In the genomic region with DNA sequence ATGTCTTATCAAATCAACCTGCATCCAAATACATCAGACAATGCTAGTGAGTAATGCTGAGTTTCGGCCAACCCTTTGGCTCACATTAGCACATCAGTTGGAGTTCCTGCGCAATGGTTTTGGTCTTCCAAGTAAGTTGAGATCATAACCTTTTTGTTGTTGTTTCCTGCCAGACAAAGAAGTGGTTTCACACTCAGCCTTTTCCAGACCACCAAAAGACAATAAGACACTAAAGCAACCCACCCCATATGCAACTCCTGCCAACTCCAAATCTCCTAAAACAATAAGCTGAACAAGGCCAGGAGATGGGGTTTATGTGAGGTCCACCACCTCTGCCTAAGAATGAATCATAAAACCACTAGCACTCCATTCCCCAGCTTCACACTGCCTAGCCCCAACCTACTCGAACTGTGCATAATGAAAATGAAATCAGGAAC, we compare ENCODE assay signal across 14 cellular contexts.
DNase-seq lines count a peak whose midpoint lies in the region; ATAC-seq and TF ChIP-seq lines count a peak whose summit lies in the region.
"Had no signal": no experiment of that assay in that cellular context is flagged by ENCODE, and none has a peak within 500 bp of the region (broad histone marks: within the 10 kb centered on the region; RNA-seq: fewer than 3 reads in every experiment).

No MANE protein-coding gene starts in this region.

- no peak overlapping the region for H3K27ac ChIP-seq in CD4-positive, alpha-beta T cell (ENCODE audit: low read depth, low read length)
- H3K27ac ChIP-seq: left ventricle myocardium inferior, suprapubic skin had no signal

- no peak overlapping the region for H3K4me3 ChIP-seq in astrocyte of the spinal cord (ENCODE audit: low read depth, low read length)
- H3K4me3 ChIP-seq: left ventricle myocardium inferior, suprapubic skin had no signal

- DNase-seq in activated T-cell treated with anti-CD3 and anti-CD28 coated beads, Interleukin-2, amount 50 U/mL, for 72 hours, result peak in 1 of 2 donors; percentile 11
- DNase-seq in activated T-cell treated with anti-CD3 and anti-CD28 coated beads, Interleukin-2, amount 50 U/mL, for 4 hours, result no peak
- peak; percentile 96 for DNase-seq in astrocyte of the spinal cord (ENCODE audit: low read depth, low spot score)
- no peak for DNase-seq in stimulated activated effector memory CD8-positive, alpha-beta T cell treated with anti-CD3 and anti-CD28 coated beads, Interleukin-12 subunit alpha, Interleukin-12 subunit beta, amount 100 ng/mL, for 72 hours (ENCODE audit: low spot score in 2 of 2)
- DNase-seq in LoVo (ENCODE audit: low spot score), result no peak
- DNase-seq in CD4-positive, alpha-beta T cell, result no peak
- no peak for DNase-seq in NCI-H1092 treated with DMSO at 0.1 percent for 48 hours (lab: John Stamatoyannopoulos, UW)
- DNase-seq: amniotic stem cell; EL; left ventricle myocardium inferior; stimulated activated CD4-positive, alpha-beta T cell treated with anti-CD3 and anti-CD28 coated beads, Interleukin-4, amount 100 ng/mL, for 1 hour had no signal

- no peaks in the 10 kb centered on the region for H3K36me3 Mint-ChIP-seq in activated T-cell treated with anti-CD3 and anti-CD28 coated beads, Interleukin-2, amount 50 U/mL, for 72 hours (ENCODE audit: insufficient read depth in 2 of 2)
- no peaks in the 10 kb centered on the region for H3K36me3 Mint-ChIP-seq in activated T-cell treated with anti-CD3 and anti-CD28 coated beads, Interleukin-2, amount 50 U/mL, for 4 hours (ENCODE audit: insufficient read depth)
- no peaks in the 10 kb centered on the region for H3K36me3 Mint-ChIP-seq in stimulated activated effector memory CD8-positive, alpha-beta T cell treated with anti-CD3 and anti-CD28 coated beads, Interleukin-12 subunit alpha, Interleukin-12 subunit beta, amount 100 ng/mL, for 72 hours
- no peaks in the 10 kb centered on the region for H3K36me3 Mint-ChIP-seq in CD4-positive, alpha-beta T cell (ENCODE audit: low read depth)
- H3K36me3 Mint-ChIP-seq: IgD-negative memory B cell had no signal

- ATAC-seq in activated T-cell treated with anti-CD3 and anti-CD28 coated beads, Interleukin-2, amount 50 U/mL, for 72 hours (replicated peaks in 1 of 2), result peak; percentile 84 to 89
- ATAC-seq in activated T-cell treated with anti-CD3 and anti-CD28 coated beads, Interleukin-2, amount 50 U/mL, for 4 hours, result no peak
- peak; percentile 39 for ATAC-seq in HG03469 (IDR thresholded peaks at IDR 0.05; ENCODE audit: unreplicated experiment)
- ATAC-seq in stimulated activated effector memory CD8-positive, alpha-beta T cell treated with anti-CD3 and anti-CD28 coated beads, Interleukin-12 subunit alpha, Interleukin-12 subunit beta, amount 100 ng/mL, for 72 hours, result peak; percentile 72
- no peak for ATAC-seq in CD4-positive, alpha-beta T cell (ENCODE audit: poor library complexity)

- no peak for TF ChIP-seq CTCF in astrocyte of the spinal cord (IDR thresholded peaks at IDR 0.05; ENCODE audit: low read depth, low read length)
- no peak for TF ChIP-seq CTCF in CD4-positive, alpha-beta T cell (IDR thresholded peaks at IDR 0.05)

- H3K9me3 ChIP-seq in CD4-positive, alpha-beta T cell (ENCODE audit: control insufficient read depth, low read length), result no peaks in the 10 kb centered on the region
- H3K9me3 ChIP-seq: left ventricle myocardium inferior, suprapubic skin had no signal

- H3K4me3 Mint-ChIP-seq in activated T-cell treated with anti-CD3 and anti-CD28 coated beads, Interleukin-2, amount 50 U/mL, for 72 hours, result peak overlapping the region in 1 of 2 donors; percentile 11
- no peak overlapping the region for H3K4me3 Mint-ChIP-seq in activated T-cell treated with anti-CD3 and anti-CD28 coated beads, Interleukin-2, amount 50 U/mL, for 4 hours
- H3K4me3 Mint-ChIP-seq in stimulated activated effector memory CD8-positive, alpha-beta T cell treated with anti-CD3 and anti-CD28 coated beads, Interleukin-12 subunit alpha, Interleukin-12 subunit beta, amount 100 ng/mL, for 72 hours, result no peak overlapping the region
- no peak overlapping the region for H3K4me3 Mint-ChIP-seq in CD4-positive, alpha-beta T cell
- H3K4me3 Mint-ChIP-seq: IgD-negative memory B cell had no signal

- H3K27ac Mint-ChIP-seq in activated T-cell treated with anti-CD3 and anti-CD28 coated beads, Interleukin-2, amount 50 U/mL, for 72 hours, result no peak overlapping the region
- H3K27ac Mint-ChIP-seq in stimulated activated effector memory CD8-positive, alpha-beta T cell treated with anti-CD3 and anti-CD28 coated beads, Interleukin-12 subunit alpha, Interleukin-12 subunit beta, amount 100 ng/mL, for 72 hours, result no peak overlapping the region
- H3K27ac Mint-ChIP-seq in CD4-positive, alpha-beta T cell, result no peak overlapping the region
- H3K27ac Mint-ChIP-seq: IgD-negative memory B cell had no signal

- peaks cover 13% of the 10 kb centered on the region for H3K27me3 Mint-ChIP-seq in activated T-cell treated with anti-CD3 and anti-CD28 coated beads, Interleukin-2, amount 50 U/mL, for 72 hours (ENCODE audit: low read depth)
- peaks cover 12% of the 10 kb centered on the region for H3K27me3 Mint-ChIP-seq in activated T-cell treated with anti-CD3 and anti-CD28 coated beads, Interleukin-2, amount 50 U/mL, for 4 hours (ENCODE audit: low read depth)
- H3K27me3 Mint-ChIP-seq in CD4-positive, alpha-beta T cell, result peaks cover 24% of the 10 kb centered on the region
- H3K27me3 Mint-ChIP-seq: IgD-negative memory B cell had no signal

- intact Hi-C loops in CD4-positive, alpha-beta T cell (cut with DNase I, micrococcal nuclease), result no loop called here

- CTCF ChIA-PET in CD4-positive, alpha-beta T cell (lab: Charles Lee), result interaction anchor here (1.2 kb wide), 1 partner anchor 19 kb away, joined by 3 read pairs; no protein-coding TSS in a partner anchor

- H3K4me1 Mint-ChIP-seq in activated T-cell treated with anti-CD3 and anti-CD28 coated beads, Interleukin-2, amount 50 U/mL, for 72 hours (ENCODE audit: low read depth), result peaks cover 6% of the 10 kb centered on the region
- no peaks in the 10 kb centered on the region for H3K4me1 Mint-ChIP-seq in activated T-cell treated with anti-CD3 and anti-CD28 coated beads, Interleukin-2, amount 50 U/mL, for 4 hours (ENCODE audit: low read depth)
- H3K4me1 Mint-ChIP-seq in stimulated activated effector memory CD8-positive, alpha-beta T cell treated with anti-CD3 and anti-CD28 coated beads, Interleukin-12 subunit alpha, Interleukin-12 subunit beta, amount 100 ng/mL, for 72 hours, result no peaks in the 10 kb centered on the region
- no peaks in the 10 kb centered on the region for H3K4me1 Mint-ChIP-seq in CD4-positive, alpha-beta T cell (ENCODE audit: low read depth)
- H3K4me1 Mint-ChIP-seq: IgD-negative memory B cell had no signal

- POLR2A ChIA-PET in CD4-positive, alpha-beta T cell (lab: Charles Lee), result no interaction called here

- in situ Hi-C loops in astrocyte of the spinal cord (cut with HindIII; ENCODE audit: low sequenced_read_pairs), result no loop called here

- H3K27me3 ChIP-seq in CD4-positive, alpha-beta T cell (ENCODE audit: control insufficient read depth, insufficient read depth, low read length), result no peaks in the 10 kb centered on the region
- H3K27me3 ChIP-seq: suprapubic skin had no signal

- H3K9me3 Mint-ChIP-seq in activated T-cell treated with anti-CD3 and anti-CD28 coated beads, Interleukin-2, amount 50 U/mL, for 72 hours, result no peaks in the 10 kb centered on the region
- no peaks in the 10 kb centered on the region for H3K9me3 Mint-ChIP-seq in activated T-cell treated with anti-CD3 and anti-CD28 coated beads, Interleukin-2, amount 50 U/mL, for 4 hours
- peaks cover 2% of the 10 kb centered on the region for H3K9me3 Mint-ChIP-seq in stimulated activated effector memory CD8-positive, alpha-beta T cell treated with anti-CD3 and anti-CD28 coated beads, Interleukin-12 subunit alpha, Interleukin-12 subunit beta, amount 100 ng/mL, for 72 hours
- H3K9me3 Mint-ChIP-seq in CD4-positive, alpha-beta T cell, result no peaks in the 10 kb centered on the region

Comparison
In these comparisons a context has a peak if more than half of its experiments do, and no peak if none do; other contexts are left out.
1. ATAC-seq: peak in activated T-cell treated with anti-CD3 and anti-CD28 coated beads, Interleukin-2, amount 50 U/mL, for 72 hours (2 of 2), HG03469 (single experiment) and stimulated activated effector memory CD8-positive, alpha-beta T cell treated with anti-CD3 and anti-CD28 coated beads, Interleukin-12 subunit alpha, Interleukin-12 subunit beta, amount 100 ng/mL, for 72 hours (single experiment); none in activated T-cell treated with anti-CD3 and anti-CD28 coated beads, Interleukin-2, amount 50 U/mL, for 4 hours (0 of 2) and CD4-positive, alpha-beta T cell (single experiment).